In genomic region chr4:111483375-111484169, GRCh38 we compare ENCODE assay signal across 28 cellular contexts.
"Had no signal": no experiment of that assay in that cellular context is flagged by ENCODE, and none has a peak within 500 bp of the region (broad histone marks: within the 10 kb centered on the region; RNA-seq: fewer than 3 reads in every experiment).

No MANE protein-coding gene starts in this region.

- H3K4me3 Mint-ChIP-seq: activated B cell treated with CpG ODN at 0.5 μM for 24 hours; activated CD4-positive, alpha-beta T cell treated with anti-CD3 and anti-CD28 coated beads, Interleukin-2, amount 10 ng/mL, durations not matched to agents 24 days and 14 days; activated CD8-positive, alpha-beta memory T cell treated with anti-CD3 and anti-CD28 coated beads, Interleukin-2, amount 10 ng/mL, durations not matched to agents 7 days and 5 days; activated naive CD4-positive, alpha-beta T cell treated with anti-CD3 and anti-CD28 coated beads, Interleukin-2, amount 10 ng/mL, durations not matched to agents 7 days and 5 days; activated naive CD8-positive, alpha-beta T cell treated with anti-CD3 and anti-CD28 coated beads for 36 hours; activated T-cell treated with anti-CD3 and anti-CD28 coated beads, Interleukin-2, amount 50 U/mL, for 4 hours; T-helper 1 cell treated with Interleukin-12 subunit alpha and Interleukin-12 subunit beta and Interleukin-4 antibody, amounts not matched to agents 30 μg/mL and 1 μg/mL, for 36 hours had no signal

- H3K27ac ChIP-seq: brain microvascular endothelial cell, cardiac muscle cell had no signal

- H3K27ac Mint-ChIP-seq: activated B cell treated with CpG ODN at 0.5 μM for 24 hours; activated CD4-positive, alpha-beta T cell treated with anti-CD3 and anti-CD28 coated beads, Interleukin-2, amount 10 ng/mL, durations not matched to agents 24 days and 14 days; activated CD8-positive, alpha-beta memory T cell treated with anti-CD3 and anti-CD28 coated beads, Interleukin-2, amount 10 ng/mL, durations not matched to agents 7 days and 5 days; activated naive CD4-positive, alpha-beta T cell treated with anti-CD3 and anti-CD28 coated beads, Interleukin-2, amount 10 ng/mL, durations not matched to agents 7 days and 5 days; activated naive CD8-positive, alpha-beta T cell treated with anti-CD3 and anti-CD28 coated beads for 36 hours; T-helper 1 cell treated with Interleukin-12 subunit alpha and Interleukin-12 subunit beta and Interleukin-4 antibody, amounts not matched to agents 30 μg/mL and 1 μg/mL, for 36 hours had no signal

- ATAC-seq: activated CD8-positive, alpha-beta memory T cell treated with anti-CD3 and anti-CD28 coated beads, Interleukin-2, amount 10 ng/mL, durations not matched to agents 7 days and 5 days; activated T-cell treated with anti-CD3 and anti-CD28 coated beads, Interleukin-2, amount 50 U/mL, for 4 hours; K562; Panc1 had no signal

- H3K4me1 Mint-ChIP-seq: activated B cell treated with CpG ODN at 0.5 μM for 24 hours; activated CD4-positive, alpha-beta T cell treated with anti-CD3 and anti-CD28 coated beads, Interleukin-2, amount 10 ng/mL, durations not matched to agents 24 days and 14 days; activated CD8-positive, alpha-beta memory T cell treated with anti-CD3 and anti-CD28 coated beads, Interleukin-2, amount 10 ng/mL, durations not matched to agents 7 days and 5 days; activated naive CD4-positive, alpha-beta T cell treated with anti-CD3 and anti-CD28 coated beads, Interleukin-2, amount 10 ng/mL, durations not matched to agents 7 days and 5 days; activated naive CD8-positive, alpha-beta T cell treated with anti-CD3 and anti-CD28 coated beads for 36 hours had no signal

- H3K36me3 Mint-ChIP-seq: activated CD8-positive, alpha-beta memory T cell treated with anti-CD3 and anti-CD28 coated beads, Interleukin-2, amount 10 ng/mL, durations not matched to agents 7 days and 5 days; activated naive CD4-positive, alpha-beta T cell treated with anti-CD3 and anti-CD28 coated beads, Interleukin-2, amount 10 ng/mL, durations not matched to agents 7 days and 5 days; activated naive CD8-positive, alpha-beta T cell treated with anti-CD3 and anti-CD28 coated beads for 36 hours had no signal

- H3K36me3 ChIP-seq: brain microvascular endothelial cell, cardiac muscle cell had no signal

- H3K27me3 Mint-ChIP-seq: activated B cell treated with CpG ODN at 0.5 μM for 24 hours; activated CD4-positive, alpha-beta T cell treated with anti-CD3 and anti-CD28 coated beads, Interleukin-2, amount 10 ng/mL, durations not matched to agents 24 days and 14 days; activated CD8-positive, alpha-beta memory T cell treated with anti-CD3 and anti-CD28 coated beads, Interleukin-2, amount 10 ng/mL, durations not matched to agents 7 days and 5 days; activated naive CD4-positive, alpha-beta T cell treated with anti-CD3 and anti-CD28 coated beads, Interleukin-2, amount 10 ng/mL, durations not matched to agents 7 days and 5 days; activated naive CD8-positive, alpha-beta T cell treated with anti-CD3 and anti-CD28 coated beads for 36 hours had no signal

- H3K4me3 ChIP-seq: cardiac muscle cell, K562 had no signal

- DNase-seq: activated B cell treated with CpG ODN at 0.5 μM for 24 hours; activated CD4-positive, alpha-beta T cell treated with anti-CD3 and anti-CD28 coated beads for 1 hour; activated CD4-positive, alpha-beta T cell treated with anti-CD3 and anti-CD28 coated beads, Interleukin-2, amount 10 ng/mL, durations not matched to agents 24 days and 14 days; activated CD4-positive, alpha-beta T cell treated with anti-CD3 and anti-CD28 coated beads, Interleukin-2, amount 50 U/mL, for 48 hours; activated CD8-positive, alpha-beta memory T cell treated with anti-CD3 and anti-CD28 coated beads, Interleukin-2, amount 10 ng/mL, durations not matched to agents 7 days and 5 days; activated gamma-delta T cell treated with Interleukin-2 at 50 U/mL for 16 hours; activated naive CD4-positive, alpha-beta T cell treated with anti-CD3 and anti-CD28 coated beads, Interleukin-2, amount 10 ng/mL, durations not matched to agents 7 days and 5 days; activated naive CD8-positive, alpha-beta T cell treated with anti-CD3 and anti-CD28 coated beads for 36 hours; activated T-cell treated with anti-CD3 and anti-CD28 coated beads, Interleukin-2, amount 50 U/mL, for 4 hours; brain microvascular endothelial cell; Karpas-422; MM.1S; NCI-H1105; NCI-H1436; NCI-H1694 treated with DMSO at 0.1 percent for 48 hours; NCI-H2029 treated with DMSO at 0.1 percent for 48 hours; NCI-H345; NCI-H510A; NCI-H526 treated with DMSO at 0.1 percent for 48 hours; NK-92 treated with Interleukin-12 subunit alpha and Interleukin-12 subunit beta, amount 100 ng/mL, for 24 hours; OCI-M1; RPMI8226; SHP77 treated with DMSO at 0.1 percent for 48 hours; T-helper 9 cell had no signal

- H3K27me3 ChIP-seq: brain microvascular endothelial cell, cardiac muscle cell had no signal
